Comparison of ENCODE assay signal across 17 cellular contexts in genomic region chr4:98474408-98474844, GRCh38.
DNase-seq lines count a peak whose midpoint lies in the region; ATAC-seq and TF ChIP-seq lines count a peak whose summit lies in the region.
"Had no signal": no experiment of that assay in that cellular context is flagged by ENCODE, and none has a peak within 500 bp of the region (broad histone marks: within the 10 kb centered on the region; RNA-seq: fewer than 3 reads in every experiment).

No MANE protein-coding gene starts in this region.

- peak overlapping the region; percentile 67 for H3K27ac Mint-ChIP-seq in activated T-helper 17 cell treated with anti-CD3 and anti-CD28 coated beads, Interleukin-2, amount 50 U/mL, for 72 hours
- H3K27ac Mint-ChIP-seq: activated T-helper 2 cell treated with anti-CD3 and anti-CD28 coated beads, Interferon-gamma antibody, Interleukin-2, Interleukin-4, amounts not matched to agents 10 μg/mL and 5 μg/mL and 100 μg/mL, durations not matched to agents 14 hours and 24 hours and 36 hours had no signal

- H3K4me3 ChIP-seq in AG09309 (ENCODE audit: control insufficient read depth, low read depth, low read length) (no peak overlapping the region), foreskin fibroblast (ENCODE audit: low read depth in 1 of 2, low read length in 2 of 2) (no peak overlapping the region)
- H3K4me3 ChIP-seq: lower lobe of right lung had no signal

- peak; percentile 82 for ATAC-seq in activated T-helper 17 cell treated with anti-CD3 and anti-CD28 coated beads, Interleukin-2, amount 50 U/mL, for 72 hours (replicated peaks)
- no peak for ATAC-seq in HG02981 (IDR thresholded peaks at IDR 0.05; ENCODE audit: unreplicated experiment)

- peaks cover 83% of the 10 kb centered on the region for H3K36me3 Mint-ChIP-seq in activated T-helper 17 cell treated with anti-CD3 and anti-CD28 coated beads, Interleukin-2, amount 50 U/mL, for 72 hours (ENCODE audit: low read depth)

- TF ChIP-seq CTCF in AG09309 (IDR thresholded peaks at IDR 0.05; ENCODE audit: control insufficient read depth, insufficient read depth, low read depth, low read length, missing control alignments) (no peak), foreskin fibroblast (IDR thresholded peaks at IDR 0.05; ENCODE audit: low read depth, low read length) (no peak)

- DNase-seq in AG09309 (ENCODE audit: low read depth) (peak; percentile 46), H4 (ENCODE audit: low spot score) (peak; percentile 34), foreskin fibroblast (peak; percentile 90 to 93), NCI-H69 (lab: John Stamatoyannopoulos, UW) (no peak), NCI-H2107 (lab: John Stamatoyannopoulos, UW) (no peak)
- DNase-seq: Calu3; head of caudate nucleus; Karpas-422; lower lobe of right lung; NCI-H446 treated with DMSO at 0.1 percent for 48 hours; occipital lobe; SHP77; stimulated activated naive CD4-positive, alpha-beta T cell treated with Interleukin-2 at 50 U/mL for 16 hours; WERI-Rb-1 had no signal

- no peaks in the 10 kb centered on the region for H3K27me3 Mint-ChIP-seq in activated T-helper 17 cell treated with anti-CD3 and anti-CD28 coated beads, Interleukin-2, amount 50 U/mL, for 72 hours

- peak overlapping the region; percentile 18 for H3K4me3 Mint-ChIP-seq in activated T-helper 17 cell treated with anti-CD3 and anti-CD28 coated beads, Interleukin-2, amount 50 U/mL, for 72 hours

- no peaks in the 10 kb centered on the region for H3K9me3 Mint-ChIP-seq in activated T-helper 17 cell treated with anti-CD3 and anti-CD28 coated beads, Interleukin-2, amount 50 U/mL, for 72 hours
- H3K9me3 Mint-ChIP-seq: activated T-helper 2 cell treated with anti-CD3 and anti-CD28 coated beads, Interferon-gamma antibody, Interleukin-2, Interleukin-4, amounts not matched to agents 10 μg/mL and 5 μg/mL and 100 μg/mL, durations not matched to agents 14 hours and 24 hours and 36 hours had no signal

- peaks cover 20% of the 10 kb centered on the region for H3K4me1 Mint-ChIP-seq in activated T-helper 17 cell treated with anti-CD3 and anti-CD28 coated beads, Interleukin-2, amount 50 U/mL, for 72 hours

Comparison
In these comparisons a context has a peak if more than half of its experiments do, and no peak if none do; other contexts are left out.
1. DNase-seq: peak in AG09309 (single experiment), H4 (single experiment) and foreskin fibroblast (2 of 2); none in NCI-H69 (single experiment) and NCI-H2107 (single experiment).